21 cellular contexts compared by ENCODE assay signal in genomic region chr18:68679531-68679930, GRCh38. TPM values are rescaled to one million over a fixed set of nuclear protein-coding genes. Genes with fewer than 3 reads are reported as not detected.
DNase-seq lines count a peak whose midpoint lies in the region; ATAC-seq lines count a peak whose summit lies in the region.
"Had no signal": no experiment of that assay in that cellular context is flagged by ENCODE, and none has a peak within 500 bp of the region (broad histone marks: within the 10 kb centered on the region; RNA-seq: fewer than 3 reads in every experiment).

No MANE protein-coding gene starts in this region.

- no peak overlapping the region for H3K14ac ChIP-seq in mesenchymal stem cell (ENCODE audit: low read length in 2 of 2)

- H2BK12ac ChIP-seq in mesenchymal stem cell (ENCODE audit: low read length in 2 of 2) = no peak overlapping the region

- H3K9me3 ChIP-seq in GM23248 (ENCODE audit: low read depth) = no peaks in the 10 kb centered on the region
- no peaks in the 10 kb centered on the region for H3K9me3 ChIP-seq in mesenchymal stem cell (ENCODE audit: control insufficient read depth, low read length)
- H3K9me3 ChIP-seq: neutrophil had no signal

- no peak overlapping the region for H2BK5ac ChIP-seq in mesenchymal stem cell (ENCODE audit: low read depth, low read length, poor library complexity, severe bottlenecking)

- intact Hi-C loops in dendritic cell treated with granulocyte-macrophage colony-stimulating factor and Interleukin-4, amounts not matched to agents 40 ng/mL and 50 ng/mL, for 4 days (cut with micrococcal nuclease) = no loop called here

- H2AFZ ChIP-seq in GM23248 (no peak overlapping the region), mesenchymal stem cell (ENCODE audit: low read depth, low read length) (no peak overlapping the region)

- ATAC-seq in GM19455 (IDR thresholded peaks at IDR 0.05; ENCODE audit: unreplicated experiment) (no peak), GM21717 (IDR thresholded peaks at IDR 0.05; ENCODE audit: unreplicated experiment) (no peak)

- no peak overlapping the region for H4K91ac ChIP-seq in mesenchymal stem cell (ENCODE audit: low read length)

- no peak overlapping the region for H4K8ac ChIP-seq in mesenchymal stem cell (ENCODE audit: low read length)

- no peaks in the 10 kb centered on the region for H3K27me3 Mint-ChIP-seq in dendritic cell treated with granulocyte-macrophage colony-stimulating factor and Interleukin-4, amounts not matched to agents 40 ng/mL and 50 ng/mL, for 4 days

- H3K27ac ChIP-seq in GM23248 = peak overlapping the region; percentile 8; the same call in 1 of the 2 replicates
- H3K27ac ChIP-seq in mesenchymal stem cell (ENCODE audit: low read length, poor library complexity, severe bottlenecking) = no peak overlapping the region
- H3K27ac ChIP-seq: C4-2B, neutrophil had no signal

- no peak overlapping the region for H3K4me3 Mint-ChIP-seq in dendritic cell treated with granulocyte-macrophage colony-stimulating factor and Interleukin-4, amounts not matched to agents 40 ng/mL and 50 ng/mL, for 4 days

- peaks cover 5% of the 10 kb centered on the region for H3K4me1 Mint-ChIP-seq in dendritic cell treated with granulocyte-macrophage colony-stimulating factor and Interleukin-4, amounts not matched to agents 40 ng/mL and 50 ng/mL, for 4 days (ENCODE audit: low read depth)

- H3K18ac ChIP-seq in mesenchymal stem cell (ENCODE audit: low read depth in 1 of 2, low read length in 2 of 2) = no peak overlapping the region

- H2BK120ac ChIP-seq in mesenchymal stem cell (ENCODE audit: low read depth, low read length) = no peak overlapping the region

- no peak overlapping the region for H3K4ac ChIP-seq in mesenchymal stem cell (ENCODE audit: low read depth in 1 of 2, low read length in 2 of 2)

- no peaks in the 10 kb centered on the region for H3K9me3 Mint-ChIP-seq in dendritic cell treated with granulocyte-macrophage colony-stimulating factor and Interleukin-4, amounts not matched to agents 40 ng/mL and 50 ng/mL, for 4 days

- H3K27me3 ChIP-seq in GM23248 (replicated peaks; ENCODE audit: insufficient read depth) = no peaks in the 10 kb centered on the region
- H3K27me3 ChIP-seq in mesenchymal stem cell (ENCODE audit: control insufficient read depth in 1 of 2, insufficient read depth in 1 of 2, low read length in 2 of 2) = no peaks in the 10 kb centered on the region
- H3K27me3 ChIP-seq: neutrophil had no signal

- no peaks in the 10 kb centered on the region for H3K9me2 ChIP-seq in GM23248 (ENCODE audit: insufficient read depth)

- H3K9ac ChIP-seq in GM23248 (no peak overlapping the region), mesenchymal stem cell (ENCODE audit: low read length) (no peak overlapping the region)

- H3K36me3 ChIP-seq in GM23248 (ENCODE audit: low read depth) (peaks cover 73% of the 10 kb centered on the region), mesenchymal stem cell (ENCODE audit: control insufficient read depth in 1 of 2, insufficient read depth in 2 of 2, low read depth in 1 of 2, low read length in 2 of 2) (peaks cover 0 to 91% of the 10 kb centered on the region in 2 experiments)

- peaks cover 21% of the 10 kb centered on the region for H3F3A ChIP-seq in GM23248 (ENCODE audit: insufficient read depth)

- 54 to 72% methylated on average over 1 of the region's 1 CpG for WGBS in GM23248 (ENCODE audit: low coverage in 1 of 2, low lambda C conversion rate in 2 of 2, missing lambda C conversion rate in 2 of 2), 2 experiments
- WGBS in mesenchymal stem cell = 86% methylated on average over 1 of the region's 1 CpG

- H3K4me3 ChIP-seq in GM23248 (no peak overlapping the region), mesenchymal stem cell (ENCODE audit: insufficient read depth in 1 of 2, low read depth in 1 of 2, low read length in 2 of 2) (no peak overlapping the region)

- H3K4me1 ChIP-seq in GM23248 (ENCODE audit: insufficient read depth) (peaks cover 7% of the 10 kb centered on the region; the same call in 1 of the 2 replicates), mesenchymal stem cell (ENCODE audit: control insufficient read depth, insufficient read depth, low read depth, low read length) (no peaks in the 10 kb centered on the region)

- in situ Hi-C loops in GM23248 (cut with MboI) = no loop called here

- peak overlapping the region; percentile 45 for H3K27ac Mint-ChIP-seq in dendritic cell treated with granulocyte-macrophage colony-stimulating factor and Interleukin-4, amounts not matched to agents 40 ng/mL and 50 ng/mL, for 4 days

- H3K79me1 ChIP-seq in mesenchymal stem cell (replicated peaks; ENCODE audit: low read length, poor library complexity, severe bottlenecking) = peaks cover 5% of the 10 kb centered on the region

- H2AK5ac ChIP-seq in mesenchymal stem cell (ENCODE audit: low read length, severe bottlenecking) = no peak overlapping the region

- no peaks in the 10 kb centered on the region for H3K79me2 ChIP-seq in GM23248 (ENCODE audit: insufficient read depth)

- no peak overlapping the region for H3K23ac ChIP-seq in mesenchymal stem cell (ENCODE audit: low read length in 2 of 2)

- no peak overlapping the region for H2BK15ac ChIP-seq in mesenchymal stem cell (ENCODE audit: low read depth, poor library complexity, severe bottlenecking)

- no peaks in the 10 kb centered on the region for H4K20me1 ChIP-seq in GM23248 (ENCODE audit: insufficient read depth)

- H3K4me2 ChIP-seq in GM23248 (ENCODE audit: unreplicated experiment) (no peak overlapping the region), mesenchymal stem cell (ENCODE audit: low read length, poor library complexity, severe bottlenecking) (no peak overlapping the region)

- peaks cover 63% of the 10 kb centered on the region for H3K36me3 Mint-ChIP-seq in dendritic cell treated with granulocyte-macrophage colony-stimulating factor and Interleukin-4, amounts not matched to agents 40 ng/mL and 50 ng/mL, for 4 days (ENCODE audit: low read depth)

- DNase-seq in AML-193 (lab: John Stamatoyannopoulos, UW) = peak; percentile 26 to 38
- peak; percentile 76 for DNase-seq in GM23248
- peak; percentile 54 for DNase-seq in mesenchymal stem cell
- no peak for DNase-seq in NCI-H510A treated with DMSO at 0.1 percent for 48 hours (lab: John Stamatoyannopoulos, UW)
- DNase-seq in central memory CD4-positive, alpha-beta T cell = no peak
- DNase-seq: activated CD4-positive, CD25-positive, alpha-beta regulatory T cell; activated effector memory CD4-positive, alpha-beta T cell treated with anti-CD3 and anti-CD28 coated beads, Interleukin-2, amount 50 U/mL, for 16 hours; DMS79; erythroblast; GOT3; islet precursor cell; KG1; NCI-H146; stimulated activated CD4-positive, alpha-beta T cell treated with anti-CD3 and anti-CD28 coated beads, Interleukin-4, amount 100 ng/mL, for 24 hours; stimulated activated CD8-positive, alpha-beta memory T cell treated with anti-CD3 and anti-CD28 coated beads, Interleukin-4, amount 100 ng/mL, for 48 hours; T-helper 2 cell had no signal

RNA-seq across cellular contexts. Expression of gene TMX3, which starts 35.4 kb away (rescaled TPM):
- total RNA-seq in GM23248 (2014; rRNA removed; shearing (Covaris generic)) = 111 and 112 TPM in 2 replicates
- 70.4 and 73.0 TPM in 2 replicates for polyA plus RNA-seq in GM23248 (2016; fragmentation: Nextera tagmentation; extraction: Ambion mirVana)
- 52.3 TPM for polyA plus RNA-seq in mesenchymal stem cell (2013, experiment 1 of 2)
- polyA plus RNA-seq in mesenchymal stem cell (2013, experiment 2 of 2) = 54.8 TPM

Comparison
In these comparisons a context has a peak if more than half of its experiments do, and no peak if none do; other contexts are left out.
1. DNase-seq: peak in AML-193 (2 of 2), GM23248 (single experiment) and mesenchymal stem cell (single experiment); none in NCI-H510A treated with DMSO at 0.1 percent for 48 hours (single experiment) and central memory CD4-positive, alpha-beta T cell (single experiment).